ENCODE assay signal across 15 cellular contexts in genomic region chr1:212670301-212670700, GRCh38. TPM values are rescaled to one million over a fixed set of nuclear protein-coding genes. Genes with fewer than 3 reads are reported as not detected.
A peak's percentile ranks its signal among the peaks of the same experiment; 100 is the strongest.
DNase-seq lines count a peak whose midpoint lies in the region; ATAC-seq, FAIRE-seq and TF ChIP-seq lines count a peak whose summit lies in the region.
"Had no signal": no experiment of that assay in that cellular context is flagged by ENCODE, and none has a peak within 500 bp of the region (broad histone marks: within the 10 kb centered on the region; RNA-seq: fewer than 3 reads in every experiment).

No MANE protein-coding gene starts in this region.

- FAIRE-seq in GM12892 (lab: Jason Lieb, UNC) = peak; percentile 46
- FAIRE-seq: A549 had no signal

- no peak for DNase-seq in GM12892 (ENCODE audit: insufficient read length)
- peak; percentile 70 for DNase-seq in RPMI7951 (ENCODE audit: low read depth)
- DNase-seq in islet precursor cell = peak; percentile 37
- no peak for DNase-seq in DMS 273 (lab: John Stamatoyannopoulos, UW; ENCODE audit: unreplicated experiment)
- no peak for DNase-seq in C1 segment of cervical spinal cord (lab: John Stamatoyannopoulos, UW)
- DNase-seq: CD4-positive, CD25-positive, alpha-beta regulatory T cell; DMS 273 treated with DMSO at 0.1 percent for 48 hours; DMS79 treated with DMSO at 0.1 percent for 48 hours; GDM1; HCEC 1CT; HFFc6 had no signal

- no peak for ATAC-seq in stimulated activated memory B cell treated with anti-CD40 and anti-IgM and Interleukin-4, amounts not matched to agents 10 μg/mL and 1 μg/mL and 100 μg/mL, for 72 hours
- ATAC-seq: A549 had no signal

- no peaks in the 10 kb centered on the region for H3K36me3 ChIP-seq in BLaER1 treated with 17β-estradiol and CSF1 and Interleukin-3, amounts not matched to agents 10 nM and 100 nM
- H3K36me3 ChIP-seq: BE2C had no signal

- no peaks in the 10 kb centered on the region for H4K20me1 ChIP-seq in BLaER1 treated with 17β-estradiol and CSF1 and Interleukin-3, amounts not matched to agents 10 nM and 100 nM

- no peaks in the 10 kb centered on the region for H3K27me3 Mint-ChIP-seq in stimulated activated memory B cell treated with anti-CD40 and anti-IgM and Interleukin-4, amounts not matched to agents 10 μg/mL and 1 μg/mL and 100 μg/mL, for 72 hours
- H3K27me3 Mint-ChIP-seq: CD4-positive, CD25-positive, alpha-beta regulatory T cell had no signal

- H3K27me3 ChIP-seq in BLaER1 treated with 17β-estradiol and CSF1 and Interleukin-3, amounts not matched to agents 10 nM and 100 nM = no peaks in the 10 kb centered on the region
- H3K27me3 ChIP-seq: BE2C had no signal

- no peak for TF ChIP-seq POLR2A in GM12892 (IDR thresholded peaks at IDR 0.05; ENCODE audit: low read depth, low read length)

- H3K9ac ChIP-seq in BLaER1 treated with 17β-estradiol and CSF1 and Interleukin-3, amounts not matched to agents 10 nM and 100 nM = peak overlapping the region in 1 of 11 experiments; percentile 58; a peak in 2 of 22 replicates

- H3K27ac ChIP-seq in BLaER1 treated with 17β-estradiol and CSF1 and Interleukin-3, amounts not matched to agents 10 nM and 100 nM = peak overlapping the region in 6 of 11 experiments; percentile 29 to 69 (median 54); a peak in 9 of 22 replicates

- no peaks in the 10 kb centered on the region for H3K9me3 ChIP-seq in BLaER1 treated with 17β-estradiol and CSF1 and Interleukin-3, amounts not matched to agents 10 nM and 100 nM (replicated peaks in 1 of 11)
- H3K9me3 ChIP-seq: A549, BE2C had no signal

- H3K4me3 Mint-ChIP-seq in stimulated activated memory B cell treated with anti-CD40 and anti-IgM and Interleukin-4, amounts not matched to agents 10 μg/mL and 1 μg/mL and 100 μg/mL, for 72 hours = no peak overlapping the region
- H3K4me3 Mint-ChIP-seq: CD4-positive, CD25-positive, alpha-beta regulatory T cell; HFFc6 had no signal

- H3K4me2 ChIP-seq in BLaER1 treated with 17β-estradiol and CSF1 and Interleukin-3, amounts not matched to agents 10 nM and 100 nM = peak overlapping the region in 8 of 11 experiments; percentile 51 to 82 (median 78); a peak in 14 of 22 replicates

- no peaks in the 10 kb centered on the region for H3K9me3 Mint-ChIP-seq in stimulated activated memory B cell treated with anti-CD40 and anti-IgM and Interleukin-4, amounts not matched to agents 10 μg/mL and 1 μg/mL and 100 μg/mL, for 72 hours
- H3K9me3 Mint-ChIP-seq: CD4-positive, CD25-positive, alpha-beta regulatory T cell; HFFc6 had no signal

- H3K4me3 ChIP-seq in BLaER1 treated with 17β-estradiol and CSF1 and Interleukin-3, amounts not matched to agents 10 nM and 100 nM = no peak overlapping the region
- H3K4me3 ChIP-seq: A549 had no signal

- H3K27ac Mint-ChIP-seq in stimulated activated memory B cell treated with anti-CD40 and anti-IgM and Interleukin-4, amounts not matched to agents 10 μg/mL and 1 μg/mL and 100 μg/mL, for 72 hours = no peak overlapping the region
- H3K27ac Mint-ChIP-seq: CD4-positive, CD25-positive, alpha-beta regulatory T cell; HFFc6 had no signal

- H3K4me1 ChIP-seq in BLaER1 treated with 17β-estradiol and CSF1 and Interleukin-3, amounts not matched to agents 10 nM and 100 nM = peaks cover 30 to 77% (median 66%) of the 10 kb centered on the region in 10 experiments

- peaks cover 65% of the 10 kb centered on the region for H3K4me1 Mint-ChIP-seq in stimulated activated memory B cell treated with anti-CD40 and anti-IgM and Interleukin-4, amounts not matched to agents 10 μg/mL and 1 μg/mL and 100 μg/mL, for 72 hours

- H3K36me3 Mint-ChIP-seq in stimulated activated memory B cell treated with anti-CD40 and anti-IgM and Interleukin-4, amounts not matched to agents 10 μg/mL and 1 μg/mL and 100 μg/mL, for 72 hours = no peaks in the 10 kb centered on the region
- H3K36me3 Mint-ChIP-seq: CD4-positive, CD25-positive, alpha-beta regulatory T cell had no signal

RNA-seq across cellular contexts. Expression of gene BATF3, which starts 29.3 kb away (rescaled TPM):
- polyA plus RNA-seq in GM12892 (2012; ENCODE audit: missing spikeins) = 12.8 TPM
- total RNA-seq in RPMI7951 (2014; rRNA removed; shearing (Covaris generic)) = 0.60 and 0.88 TPM in 2 replicates

Comparison
In these comparisons a context has a peak if more than half of its experiments do, and no peak if none do; other contexts are left out.
1. DNase-seq: peak in RPMI7951 (single experiment) and islet precursor cell (single experiment); none in GM12892 (single experiment), DMS 273 (single experiment) and C1 segment of cervical spinal cord (0 of 14).